15 cellular contexts compared by ENCODE assay signal in the genomic region with DNA sequence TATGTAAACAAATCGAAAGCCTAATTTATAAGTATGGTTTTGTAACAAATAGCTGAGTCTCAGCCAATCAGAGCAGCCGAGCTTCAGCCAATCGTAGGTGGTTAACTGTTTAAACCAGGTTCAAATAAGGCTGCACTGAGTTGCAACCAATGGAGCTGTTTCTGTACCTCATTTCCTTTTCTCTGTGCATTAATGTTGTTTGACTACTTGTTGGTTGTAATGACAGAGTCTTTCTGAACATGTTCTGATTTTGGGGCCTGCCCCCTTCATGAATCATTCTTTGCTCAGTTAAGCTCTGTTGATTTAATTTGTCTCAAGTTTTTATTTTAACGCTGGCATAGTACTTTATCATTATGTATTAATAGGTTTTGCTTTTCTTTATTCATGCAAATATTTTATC. TPM values are rescaled to one million over a fixed set of nuclear protein-coding genes. Genes with fewer than 3 reads are reported as not detected.
DNase-seq lines count a peak whose midpoint lies in the region; ATAC-seq and TF ChIP-seq lines count a peak whose summit lies in the region.
"Had no signal": no experiment of that assay in that cellular context is flagged by ENCODE, and none has a peak within 500 bp of the region (broad histone marks: within the 10 kb centered on the region; RNA-seq: fewer than 3 reads in every experiment).

No MANE protein-coding gene starts in this region.

- H3K4me1 Mint-ChIP-seq in stimulated activated naive B cell treated with anti-CD40 and anti-IgM and Interleukin-4, amounts not matched to agents 10 μg/mL and 1 μg/mL and 100 μg/mL, for 72 hours: peaks cover 52 to 84% of the 10 kb centered on the region in 2 donors

- TF ChIP-seq CTCF in RWPE2 (IDR thresholded peaks at IDR 0.05; ENCODE audit: poor library complexity, severe bottlenecking) (no peak), omental fat pad (IDR thresholded peaks at IDR 0.05) (no peak)

- no peak overlapping the region for H3K4me3 Mint-ChIP-seq in stimulated activated naive B cell treated with anti-CD40 and anti-IgM and Interleukin-4, amounts not matched to agents 10 μg/mL and 1 μg/mL and 100 μg/mL, for 72 hours
- H3K4me3 Mint-ChIP-seq: CD14-positive monocyte; CD8-positive, alpha-beta T cell; GM23338 had no signal

- H3K9me3 ChIP-seq in RWPE2 (ENCODE audit: severe bottlenecking): no peaks in the 10 kb centered on the region

- H3K4me3 ChIP-seq in RWPE2 (ENCODE audit: severe bottlenecking): no peak overlapping the region
- H3K4me3 ChIP-seq: GM12878, GM23338 had no signal

- no peaks in the 10 kb centered on the region for H3K27me3 Mint-ChIP-seq in stimulated activated naive B cell treated with anti-CD40 and anti-IgM and Interleukin-4, amounts not matched to agents 10 μg/mL and 1 μg/mL and 100 μg/mL, for 72 hours

- peak overlapping the region; percentile 56 for H3K27ac Mint-ChIP-seq in stimulated activated naive B cell treated with anti-CD40 and anti-IgM and Interleukin-4, amounts not matched to agents 10 μg/mL and 1 μg/mL and 100 μg/mL, for 72 hours
- H3K27ac Mint-ChIP-seq: CD8-positive, alpha-beta T cell; GM23338 had no signal

- peak; percentile 8 for DNase-seq in DMS53 (lab: John Stamatoyannopoulos, UW)
- DNase-seq in DMS53 treated with DMSO at 0.1 percent for 48 hours (lab: John Stamatoyannopoulos, UW; ENCODE audit: unreplicated experiment): no peak
- DNase-seq in RWPE2 (ENCODE audit: low spot score): no peak
- peak; percentile 36 for DNase-seq in epithelial cell of prostate (ENCODE audit: low read depth, low spot score)
- no peak for DNase-seq in stimulated activated naive B cell treated with anti-CD40 and anti-IgM and Interleukin-4, amounts not matched to agents 10 μg/mL and 1 μg/mL and 100 μg/mL, for 72 hours
- DNase-seq in omental fat pad (ENCODE audit: low spot score): no peak
- DNase-seq in stimulated activated CD4-positive, alpha-beta T cell treated with anti-CD3 and anti-CD28 coated beads, Interleukin-1b, Interleukin-23, amount 100 ng/mL, for 48 hours: no peak
- no peak for DNase-seq in DMS 273 (lab: John Stamatoyannopoulos, UW; ENCODE audit: unreplicated experiment)
- DNase-seq: CD8-positive, alpha-beta T cell; COR-L47; H7 had no signal

- peaks cover 18 to 46% of the 10 kb centered on the region in 2 donors for H3K36me3 Mint-ChIP-seq in stimulated activated naive B cell treated with anti-CD40 and anti-IgM and Interleukin-4, amounts not matched to agents 10 μg/mL and 1 μg/mL and 100 μg/mL, for 72 hours
- H3K36me3 Mint-ChIP-seq: CD8-positive, alpha-beta T cell had no signal

- peak; percentile 51; the same call in 2 of the 3 replicates for ATAC-seq in RWPE2 (ENCODE audit: low read depth)
- ATAC-seq in stimulated activated naive B cell treated with anti-CD40 and anti-IgM and Interleukin-4, amounts not matched to agents 10 μg/mL and 1 μg/mL and 100 μg/mL, for 72 hours (replicated peaks): no peak
- ATAC-seq in omental fat pad (ENCODE audit: low FRiP score): no peak
- ATAC-seq: CD8-positive, alpha-beta T cell; GM12878; GM23338 had no signal

- no peaks in the 10 kb centered on the region for H3K27me3 ChIP-seq in RWPE2 (ENCODE audit: insufficient read depth, poor library complexity, severe bottlenecking)

- H3K9me3 Mint-ChIP-seq in stimulated activated naive B cell treated with anti-CD40 and anti-IgM and Interleukin-4, amounts not matched to agents 10 μg/mL and 1 μg/mL and 100 μg/mL, for 72 hours: peaks cover 0 to 2% of the 10 kb centered on the region in 2 donors
- H3K9me3 Mint-ChIP-seq: CD8-positive, alpha-beta T cell; GM23338 had no signal

- H3K36me3 ChIP-seq in RWPE2 (ENCODE audit: low read depth): no peaks in the 10 kb centered on the region

- H3K4me1 ChIP-seq in RWPE2 (ENCODE audit: insufficient read depth, poor library complexity, severe bottlenecking): no peaks in the 10 kb centered on the region

- H3K27ac ChIP-seq in RWPE2 (ENCODE audit: poor library complexity, severe bottlenecking) (no peak overlapping the region), epithelial cell of prostate (no peak overlapping the region)
- H3K27ac ChIP-seq: 22Rv1 had no signal

RNA-seq across cellular contexts. Expression of a gene that starts 14.6 kb away (rescaled TPM):
- total RNA-seq in omental fat pad: 10 to 100 TPM; 10.2 to 16.4 (median 11.2) TPM

Comparison
In these comparisons a context has a peak if more than half of its experiments do, and no peak if none do; other contexts are left out.
1. DNase-seq: peak in DMS53 (single experiment) and epithelial cell of prostate (single experiment); none in DMS53 treated with DMSO at 0.1 percent for 48 hours (single experiment), RWPE2 (single experiment), stimulated activated naive B cell treated with anti-CD40 and anti-IgM and Interleukin-4, amounts not matched to agents 10 μg/mL and 1 μg/mL and 100 μg/mL, for 72 hours (single experiment), omental fat pad (single experiment), stimulated activated CD4-positive, alpha-beta T cell treated with anti-CD3 and anti-CD28 coated beads, Interleukin-1b, Interleukin-23, amount 100 ng/mL, for 48 hours (single experiment) and DMS 273 (single experiment).